Comparison of ENCODE assay signal across 13 cellular contexts in the genomic region with DNA sequence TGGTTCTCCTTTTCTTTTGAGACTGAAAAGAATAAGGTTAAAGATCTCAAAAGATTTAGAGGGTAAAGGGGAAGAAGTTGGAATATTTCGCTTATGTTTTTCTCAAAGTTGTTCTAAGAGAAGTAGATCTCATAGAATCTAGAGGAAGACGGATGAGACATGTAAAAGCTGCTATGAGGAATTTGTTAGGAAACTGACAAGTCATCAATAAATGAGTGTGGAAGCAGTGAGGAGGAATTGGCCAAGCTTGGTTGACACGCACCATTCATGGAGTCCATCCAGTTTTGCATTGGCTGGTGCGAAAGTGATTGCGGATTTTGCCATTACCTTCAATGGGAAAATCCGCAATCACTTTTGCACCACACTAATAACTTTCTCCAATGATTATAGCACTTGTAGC. TPM values are rescaled to one million over a fixed set of nuclear protein-coding genes. Genes with fewer than 3 reads are reported as not detected.
"Had no signal": no experiment of that assay in that cellular context is flagged by ENCODE, and none has a peak within 500 bp of the region (broad histone marks: within the 10 kb centered on the region; RNA-seq: fewer than 3 reads in every experiment).

No MANE protein-coding gene starts in this region.

- H3K4me1 Mint-ChIP-seq: nephron had no signal

- ATAC-seq: left lung, mucosa of descending colon had no signal

- DNase-seq: activated CD4-positive, alpha-beta T cell treated with anti-CD3 and anti-CD28 coated beads for 4 hours; activated CD8-positive, alpha-beta memory T cell treated with anti-CD3 and anti-CD28 coated beads, Interleukin-2, amount 50 U/mL, for 48 hours; activated naive CD4-positive, alpha-beta T cell; adrenal gland; kidney; left lung; mammary epithelial cell; mucosa of descending colon had no signal

- H3K27ac Mint-ChIP-seq: activated T-helper 1 cell treated with anti-CD3 and anti-CD28 coated beads, Interleukin-12 subunit alpha, Interleukin-12 subunit beta, Interleukin-2, Interleukin-4 antibody, amounts not matched to agents 30 ng/mL and 10 ng/mL and 1 ng/mL, durations not matched to agents 14 hours and 24 hours and 36 hours; nephron; progenitor cell of endocrine pancreas; T-helper 1 cell treated with Interleukin-12 subunit alpha and Interleukin-12 subunit beta and Interleukin-4 antibody, amounts not matched to agents 30 μg/mL and 1 μg/mL, for 36 hours had no signal

- H3K27me3 Mint-ChIP-seq: progenitor cell of endocrine pancreas had no signal

- H3K4me3 Mint-ChIP-seq: activated T-helper 1 cell treated with anti-CD3 and anti-CD28 coated beads, Interleukin-12 subunit alpha, Interleukin-12 subunit beta, Interleukin-2, Interleukin-4 antibody, amounts not matched to agents 30 ng/mL and 10 ng/mL and 1 ng/mL, durations not matched to agents 14 hours and 24 hours and 36 hours; nephron; T-helper 1 cell treated with Interleukin-12 subunit alpha and Interleukin-12 subunit beta and Interleukin-4 antibody, amounts not matched to agents 30 μg/mL and 1 μg/mL, for 36 hours had no signal

RNA-seq across cellular contexts. Expression of gene SLAMF6, which starts 20.0 kb away (rescaled TPM):
- total RNA-seq: mammary epithelial cell, progenitor cell of endocrine pancreas, smooth muscle cell had no signal
